Comparison of ENCODE assay signal across 8 cellular contexts in genomic region chr6:90294989-90295853, GRCh38. TPM values are rescaled to one million over a fixed set of nuclear protein-coding genes. Genes with fewer than 3 reads are reported as not detected.
DNase-seq lines count a peak whose midpoint lies in the region; ATAC-seq and TF ChIP-seq lines count a peak whose summit lies in the region.

No MANE protein-coding gene starts in this region.

- peaks cover 58% of the 10 kb centered on the region for H3K36me3 ChIP-seq in OCI-LY1 (ENCODE audit: insufficient read depth, low read length)

- no peaks in the 10 kb centered on the region for H3K27me3 ChIP-seq in OCI-LY1 (ENCODE audit: insufficient read depth, low read length)

- H3K9me3 ChIP-seq in OCI-LY1 (ENCODE audit: low read length) = no peaks in the 10 kb centered on the region

- DNase-seq in NCI-H345 (lab: John Stamatoyannopoulos, UW) = peak; percentile 34
- no peak for DNase-seq in NCI-H345 treated with DMSO at 0.1 percent for 48 hours (lab: John Stamatoyannopoulos, UW; ENCODE audit: unreplicated experiment)
- peak; percentile 53 for DNase-seq in activated T-helper 2 cell treated with anti-CD3 and anti-CD28 coated beads, Interferon-gamma antibody, Interleukin-2, Interleukin-4, amounts not matched to agents 10 μg/mL and 5 μg/mL and 100 μg/mL, durations not matched to agents 14 hours and 24 hours and 36 hours (ENCODE audit: low spot score)
- peak; percentile 15 to 65 for DNase-seq in foreskin fibroblast
- peak; percentile 37 for DNase-seq in neural crest cell (ENCODE audit: low read depth, low spot score)

- intact Hi-C loops in activated T-helper 2 cell treated with anti-CD3 and anti-CD28 coated beads, Interferon-gamma antibody, Interleukin-2, Interleukin-4, amounts not matched to agents 10 μg/mL and 5 μg/mL and 100 μg/mL, durations not matched to agents 14 hours and 24 hours and 36 hours (cut with micrococcal nuclease) = no loop called here

- H3K36me3 Mint-ChIP-seq in activated T-helper 2 cell treated with anti-CD3 and anti-CD28 coated beads, Interferon-gamma antibody, Interleukin-2, Interleukin-4, amounts not matched to agents 10 μg/mL and 5 μg/mL and 100 μg/mL, durations not matched to agents 14 hours and 24 hours and 36 hours (ENCODE audit: low read depth) = peaks cover 53% of the 10 kb centered on the region
- H3K36me3 Mint-ChIP-seq in neural crest cell (ENCODE audit: low read depth) = no peaks in the 10 kb centered on the region
- peaks cover 44% of the 10 kb centered on the region for H3K36me3 Mint-ChIP-seq in stimulated activated naive CD8-positive, alpha-beta T cell treated with anti-CD3 and anti-CD28 coated beads, Interleukin-15, Interleukin-2, amounts not matched to agents 100 ng/mL and 50 ng/mL, for 24 hours (ENCODE audit: low read depth)

- peaks cover 60% of the 10 kb centered on the region for H3K4me1 Mint-ChIP-seq in activated T-helper 2 cell treated with anti-CD3 and anti-CD28 coated beads, Interferon-gamma antibody, Interleukin-2, Interleukin-4, amounts not matched to agents 10 μg/mL and 5 μg/mL and 100 μg/mL, durations not matched to agents 14 hours and 24 hours and 36 hours (ENCODE audit: low read depth)
- peaks cover 44% of the 10 kb centered on the region for H3K4me1 Mint-ChIP-seq in neural crest cell
- H3K4me1 Mint-ChIP-seq in stimulated activated naive CD8-positive, alpha-beta T cell treated with anti-CD3 and anti-CD28 coated beads, Interleukin-15, Interleukin-2, amounts not matched to agents 100 ng/mL and 50 ng/mL, for 24 hours (ENCODE audit: low read depth) = peaks cover 74% of the 10 kb centered on the region

- peak overlapping the region; percentile 96 for H3K9ac ChIP-seq in OCI-LY1 (ENCODE audit: low read length)

- H3K9me2 ChIP-seq in OCI-LY1 (ENCODE audit: low read depth, low read length) = no peaks in the 10 kb centered on the region

- peaks cover 12% of the 10 kb centered on the region for H3K27me3 Mint-ChIP-seq in activated T-helper 2 cell treated with anti-CD3 and anti-CD28 coated beads, Interferon-gamma antibody, Interleukin-2, Interleukin-4, amounts not matched to agents 10 μg/mL and 5 μg/mL and 100 μg/mL, durations not matched to agents 14 hours and 24 hours and 36 hours (ENCODE audit: low read depth)
- H3K27me3 Mint-ChIP-seq in neural crest cell (ENCODE audit: low read depth) = peaks cover 21% of the 10 kb centered on the region
- H3K27me3 Mint-ChIP-seq in stimulated activated naive CD8-positive, alpha-beta T cell treated with anti-CD3 and anti-CD28 coated beads, Interleukin-15, Interleukin-2, amounts not matched to agents 100 ng/mL and 50 ng/mL, for 24 hours = peaks cover 4% of the 10 kb centered on the region

- H4K20me1 ChIP-seq in OCI-LY1 (ENCODE audit: insufficient read depth, low read length) = no peaks in the 10 kb centered on the region

- H3F3A ChIP-seq in OCI-LY1 (ENCODE audit: insufficient read depth, low read length) = peaks cover 3% of the 10 kb centered on the region; the same call in 1 of the 2 replicates

- H3K27ac ChIP-seq in OCI-LY1 (ENCODE audit: low read depth, low read length, poor library complexity, severe bottlenecking) = peak overlapping the region; percentile 93

- ATAC-seq in GM21717 (IDR thresholded peaks at IDR 0.05; ENCODE audit: unreplicated experiment) = no peak

- H3K4me2 ChIP-seq in OCI-LY1 (ENCODE audit: low read length) = peak overlapping the region; percentile 94

- peak overlapping the region; percentile 96 for H3K4me3 ChIP-seq in OCI-LY1 (ENCODE audit: low read depth, low read length, poor library complexity, severe bottlenecking)
- H3K4me3 ChIP-seq in foreskin fibroblast (ENCODE audit: low read depth in 1 of 2, low read length in 2 of 2) = peak overlapping the region; percentile 45 to 61

- no peak overlapping the region for H2AFZ ChIP-seq in OCI-LY1 (ENCODE audit: low read length)

- H3K4me1 ChIP-seq in OCI-LY1 (ENCODE audit: insufficient read depth, low read length, severe bottlenecking) = peaks cover 73% of the 10 kb centered on the region

- peaks cover 58% of the 10 kb centered on the region for H3K79me2 ChIP-seq in OCI-LY1 (ENCODE audit: insufficient read depth, low read length)

- peak overlapping the region; percentile 93 for H3K27ac Mint-ChIP-seq in activated T-helper 2 cell treated with anti-CD3 and anti-CD28 coated beads, Interferon-gamma antibody, Interleukin-2, Interleukin-4, amounts not matched to agents 10 μg/mL and 5 μg/mL and 100 μg/mL, durations not matched to agents 14 hours and 24 hours and 36 hours
- H3K27ac Mint-ChIP-seq in neural crest cell (ENCODE audit: unreplicated experiment) = no peak overlapping the region
- peak overlapping the region; percentile 96 for H3K27ac Mint-ChIP-seq in stimulated activated naive CD8-positive, alpha-beta T cell treated with anti-CD3 and anti-CD28 coated beads, Interleukin-15, Interleukin-2, amounts not matched to agents 100 ng/mL and 50 ng/mL, for 24 hours

- no peaks in the 10 kb centered on the region for H3K9me3 Mint-ChIP-seq in activated T-helper 2 cell treated with anti-CD3 and anti-CD28 coated beads, Interferon-gamma antibody, Interleukin-2, Interleukin-4, amounts not matched to agents 10 μg/mL and 5 μg/mL and 100 μg/mL, durations not matched to agents 14 hours and 24 hours and 36 hours
- H3K9me3 Mint-ChIP-seq in neural crest cell = no peaks in the 10 kb centered on the region
- no peaks in the 10 kb centered on the region for H3K9me3 Mint-ChIP-seq in stimulated activated naive CD8-positive, alpha-beta T cell treated with anti-CD3 and anti-CD28 coated beads, Interleukin-15, Interleukin-2, amounts not matched to agents 100 ng/mL and 50 ng/mL, for 24 hours

- peak overlapping the region; percentile 91 for H3K4me3 Mint-ChIP-seq in activated T-helper 2 cell treated with anti-CD3 and anti-CD28 coated beads, Interferon-gamma antibody, Interleukin-2, Interleukin-4, amounts not matched to agents 10 μg/mL and 5 μg/mL and 100 μg/mL, durations not matched to agents 14 hours and 24 hours and 36 hours (ENCODE audit: low read depth)
- H3K4me3 Mint-ChIP-seq in neural crest cell = peak overlapping the region; percentile 93
- H3K4me3 Mint-ChIP-seq in stimulated activated naive CD8-positive, alpha-beta T cell treated with anti-CD3 and anti-CD28 coated beads, Interleukin-15, Interleukin-2, amounts not matched to agents 100 ng/mL and 50 ng/mL, for 24 hours = peak overlapping the region; percentile 90

- TF ChIP-seq CTCF in OCI-LY1 (IDR thresholded peaks at IDR 0.05; ENCODE audit: low read length) (no peak), foreskin fibroblast (IDR thresholded peaks at IDR 0.05; ENCODE audit: low read depth, low read length) (peak; percentile 7), neural crest cell (conservative IDR thresholded peaks at IDR 0.05) (peak; percentile 23)

RNA-seq across cellular contexts. Expression of gene BACH2, which starts 1.4 kb away (rescaled TPM):
- 88.8 and 89.7 TPM in 2 replicates for total RNA-seq in activated T-helper 2 cell treated with anti-CD3 and anti-CD28 coated beads, Interferon-gamma antibody, Interleukin-2, Interleukin-4, amounts not matched to agents 10 μg/mL and 5 μg/mL and 100 μg/mL, durations not matched to agents 14 hours and 24 hours and 36 hours
- 13.1 and 13.5 TPM in 2 replicates for total RNA-seq in neural crest cell
